Comparison of ENCODE assay signal across 16 cellular contexts in the genomic region with DNA sequence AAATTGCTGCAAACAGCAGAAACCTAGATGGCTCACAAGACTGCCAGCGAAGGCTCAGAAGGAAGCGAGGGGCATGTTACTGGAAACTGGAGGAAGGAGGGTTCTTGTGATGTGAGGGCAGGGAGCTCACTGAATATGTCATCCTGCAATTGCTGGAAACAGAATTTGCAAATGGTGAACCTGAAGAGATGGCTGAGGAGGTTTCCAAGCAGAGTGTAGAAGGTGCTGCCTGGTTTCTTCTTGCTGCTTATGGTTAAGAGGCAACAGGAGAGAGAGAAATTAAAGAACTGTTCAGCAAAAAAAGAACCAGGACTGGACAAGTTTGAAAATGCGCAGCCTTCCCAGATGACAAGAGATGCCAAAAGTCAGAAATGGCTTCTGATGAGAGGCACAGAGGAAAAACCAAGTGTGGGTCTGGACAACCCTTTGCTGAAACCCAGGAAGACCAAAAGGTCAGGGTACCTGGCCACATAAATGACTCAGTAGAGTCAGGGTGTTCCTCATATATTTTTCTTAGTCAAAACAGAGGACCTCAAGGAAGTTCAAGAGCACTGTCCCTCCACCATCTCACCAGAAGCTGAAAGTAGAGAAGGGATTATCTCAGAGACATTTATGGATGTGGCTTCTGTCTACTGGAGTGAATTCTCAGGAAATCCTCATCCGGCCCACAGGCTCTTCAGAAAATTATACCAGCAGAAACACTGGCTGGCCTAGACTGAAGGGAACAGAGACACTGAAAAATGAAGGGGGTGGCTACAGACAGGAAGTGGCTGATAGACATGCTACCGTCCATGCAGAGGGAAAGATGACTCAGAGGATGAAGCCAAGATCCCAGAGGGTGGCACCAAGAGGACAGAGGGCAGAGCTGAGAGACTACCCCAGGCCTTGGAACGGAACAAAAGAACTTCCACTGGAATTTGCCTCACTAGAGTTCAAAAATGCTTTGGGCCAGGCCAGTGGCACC. TPM values are rescaled to one million over a fixed set of nuclear protein-coding genes. Genes with fewer than 3 reads are reported as not detected.
DNase-seq lines count a peak whose midpoint lies in the region; ATAC-seq and TF ChIP-seq lines count a peak whose summit lies in the region.
"Had no signal": no experiment of that assay in that cellular context is flagged by ENCODE, and none has a peak within 500 bp of the region (broad histone marks: within the 10 kb centered on the region; RNA-seq: fewer than 3 reads in every experiment).

No MANE protein-coding gene starts in this region.

- POLR2A ChIA-PET in activated CD8-positive, alpha-beta T cell treated with anti-CD3 and anti-CD28 coated beads for 36 hours (lab: Charles Lee): interaction anchor here (0.5 kb wide), 1 partner anchor 101 kb away, joined by 3 read pairs; no protein-coding TSS in a partner anchor

- H3K9me3 Mint-ChIP-seq in activated CD8-positive, alpha-beta T cell treated with anti-CD3 and anti-CD28 coated beads for 36 hours: peaks cover 4% of the 10 kb centered on the region
- H3K9me3 Mint-ChIP-seq in natural killer cell treated with Interleukin-12 subunit alpha and Interleukin-12 subunit beta and Interleukin-15 and Interleukin-18, amount 100 ng/mL, for 72 hours: no peaks in the 10 kb centered on the region

- peaks cover 11% of the 10 kb centered on the region for H3K4me1 Mint-ChIP-seq in activated CD8-positive, alpha-beta T cell treated with anti-CD3 and anti-CD28 coated beads for 36 hours (ENCODE audit: low read depth)
- peaks cover 9 to 12% of the 10 kb centered on the region in 2 donors for H3K4me1 Mint-ChIP-seq in natural killer cell treated with Interleukin-12 subunit alpha and Interleukin-12 subunit beta and Interleukin-15 and Interleukin-18, amount 100 ng/mL, for 72 hours (ENCODE audit: low read depth in 2 of 2)

- H3K36me3 Mint-ChIP-seq in activated CD8-positive, alpha-beta T cell treated with anti-CD3 and anti-CD28 coated beads for 36 hours (ENCODE audit: low read depth): no peaks in the 10 kb centered on the region
- no peaks in the 10 kb centered on the region for H3K36me3 Mint-ChIP-seq in natural killer cell treated with Interleukin-12 subunit alpha and Interleukin-12 subunit beta and Interleukin-15 and Interleukin-18, amount 100 ng/mL, for 72 hours

- no peaks in the 10 kb centered on the region for H3K27me3 ChIP-seq in lower lobe of right lung (ENCODE audit: low read depth)
- H3K27me3 ChIP-seq: hepatocyte had no signal

- H3K27me3 Mint-ChIP-seq in activated CD8-positive, alpha-beta T cell treated with anti-CD3 and anti-CD28 coated beads for 36 hours: peaks cover 4% of the 10 kb centered on the region
- peaks cover 16 to 24% of the 10 kb centered on the region in 2 donors for H3K27me3 Mint-ChIP-seq in natural killer cell treated with Interleukin-12 subunit alpha and Interleukin-12 subunit beta and Interleukin-15 and Interleukin-18, amount 100 ng/mL, for 72 hours
- H3K27me3 Mint-ChIP-seq: brain had no signal

- H3K36me3 ChIP-seq in lower lobe of right lung: no peaks in the 10 kb centered on the region

- CTCF ChIA-PET in activated CD8-positive, alpha-beta T cell treated with anti-CD3 and anti-CD28 coated beads for 36 hours (lab: Charles Lee): interaction anchor here (2.0 kb wide), 1 partner anchor 22 kb away, joined by 4 read pairs; no protein-coding TSS in a partner anchor

- H3K27ac Mint-ChIP-seq in activated CD8-positive, alpha-beta T cell treated with anti-CD3 and anti-CD28 coated beads for 36 hours: no peak overlapping the region
- H3K27ac Mint-ChIP-seq in natural killer cell treated with Interleukin-12 subunit alpha and Interleukin-12 subunit beta and Interleukin-15 and Interleukin-18, amount 100 ng/mL, for 72 hours: no peak overlapping the region
- H3K27ac Mint-ChIP-seq: brain, progenitor cell of endocrine pancreas had no signal

- no peaks in the 10 kb centered on the region for H3K9me3 ChIP-seq in lower lobe of right lung

- no peak overlapping the region for H3K27ac ChIP-seq in lower lobe of right lung
- H3K27ac ChIP-seq: hepatocyte, VCaP had no signal

- intact Hi-C loops in activated CD8-positive, alpha-beta T cell treated with anti-CD3 and anti-CD28 coated beads for 36 hours (cut with micrococcal nuclease): no loop called here
- intact Hi-C loops in lower lobe of right lung (cut with DNase I): no loop called here

- no peaks in the 10 kb centered on the region for H3K4me1 ChIP-seq in lower lobe of right lung

- H3K4me3 ChIP-seq in lower lobe of right lung: no peak overlapping the region
- H3K4me3 ChIP-seq: hepatocyte had no signal

- H3K4me3 Mint-ChIP-seq in activated CD8-positive, alpha-beta T cell treated with anti-CD3 and anti-CD28 coated beads for 36 hours: no peak overlapping the region
- H3K4me3 Mint-ChIP-seq in natural killer cell treated with Interleukin-12 subunit alpha and Interleukin-12 subunit beta and Interleukin-15 and Interleukin-18, amount 100 ng/mL, for 72 hours: no peak overlapping the region
- H3K4me3 Mint-ChIP-seq: brain had no signal

- DNase-seq in EL (peak; percentile 60), LHCN-M2 (ENCODE audit: low read depth) (peak; percentile 41), lower lobe of right lung (no peak)
- DNase-seq in activated CD8-positive, alpha-beta T cell treated with anti-CD3 and anti-CD28 coated beads for 36 hours: peak; percentile 42
- no peak for DNase-seq in natural killer cell treated with Interleukin-12 subunit alpha and Interleukin-12 subunit beta and Interleukin-15 and Interleukin-18, amount 100 ng/mL, for 72 hours (ENCODE audit: low spot score)
- no peak for DNase-seq in activated effector memory CD4-positive, alpha-beta T cell treated with Interleukin-2 at 50 U/mL for 16 hours
- DNase-seq: activated T-cell treated with anti-CD3 and anti-CD28 coated beads for 4 hours; Karpas-422; NCI-H2171 treated with DMSO at 0.1 percent for 48 hours; RPMI8226; stimulated activated CD4-positive, alpha-beta T cell treated with anti-CD3 and anti-CD28 coated beads, Interleukin-4, amount 100 ng/mL, for 24 hours had no signal

- no peak for TF ChIP-seq CTCF in activated CD8-positive, alpha-beta T cell treated with anti-CD3 and anti-CD28 coated beads for 36 hours (IDR thresholded peaks at IDR 0.05)
- no peak for TF ChIP-seq CTCF in lower lobe of right lung (IDR thresholded peaks at IDR 0.05)

- ATAC-seq in activated CD8-positive, alpha-beta T cell treated with anti-CD3 and anti-CD28 coated beads for 36 hours: peak; percentile 94
- ATAC-seq in natural killer cell treated with Interleukin-12 subunit alpha and Interleukin-12 subunit beta and Interleukin-15 and Interleukin-18, amount 100 ng/mL, for 72 hours: peak; percentile 62
- no peak for ATAC-seq in lower lobe of right lung
- no peak for ATAC-seq in GM21576 (IDR thresholded peaks at IDR 0.05; ENCODE audit: unreplicated experiment)

RNA-seq across cellular contexts. Expression of gene PAPOLB, which starts 10.1 kb away (rescaled TPM):
- total RNA-seq in LHCN-M2 (2014; rRNA removed): under 0.01 and 0.13 TPM in 2 replicates
- not detected for polyA plus RNA-seq in LHCN-M2 (2012)
- total RNA-seq in activated CD8-positive, alpha-beta T cell treated with anti-CD3 and anti-CD28 coated beads for 36 hours: not detected
- total RNA-seq in natural killer cell treated with Interleukin-12 subunit alpha and Interleukin-12 subunit beta and Interleukin-15 and Interleukin-18, amount 100 ng/mL, for 72 hours: under 1 TPM in 1 of 2 donors, not detected in 1; 0.10 TPM
- 0.24 TPM for total RNA-seq in lower lobe of right lung
- total RNA-seq: hepatocyte had no signal
- polyA plus RNA-seq: hepatocyte had no signal

RNA-seq across cellular contexts. Expression of gene RADIL, which starts 31.8 kb away (rescaled TPM):
- total RNA-seq in LHCN-M2 (2014; rRNA removed): 2.5 and 3.5 TPM in 2 replicates
- polyA plus RNA-seq in LHCN-M2 (2012): 1.4 TPM
- total RNA-seq in activated CD8-positive, alpha-beta T cell treated with anti-CD3 and anti-CD28 coated beads for 36 hours: under 1 TPM; 0.65 to 0.77 TPM
- under 1 TPM in 1 of 2 donors, not detected in 1; 0.19 TPM for total RNA-seq in natural killer cell treated with Interleukin-12 subunit alpha and Interleukin-12 subunit beta and Interleukin-15 and Interleukin-18, amount 100 ng/mL, for 72 hours
- 9.7 TPM for total RNA-seq in lower lobe of right lung

Comparison
In these comparisons a context has a peak if more than half of its experiments do, and no peak if none do; other contexts are left out.
1. DNase-seq: peak in EL (single experiment), LHCN-M2 (single experiment) and activated CD8-positive, alpha-beta T cell treated with anti-CD3 and anti-CD28 coated beads for 36 hours (single experiment); none in natural killer cell treated with Interleukin-12 subunit alpha and Interleukin-12 subunit beta and Interleukin-15 and Interleukin-18, amount 100 ng/mL, for 72 hours (single experiment), lower lobe of right lung (single experiment) and activated effector memory CD4-positive, alpha-beta T cell treated with Interleukin-2 at 50 U/mL for 16 hours (single experiment).
2. ATAC-seq: peak in activated CD8-positive, alpha-beta T cell treated with anti-CD3 and anti-CD28 coated beads for 36 hours (single experiment) and natural killer cell treated with Interleukin-12 subunit alpha and Interleukin-12 subunit beta and Interleukin-15 and Interleukin-18, amount 100 ng/mL, for 72 hours (2 of 2); none in lower lobe of right lung (0 of 2) and GM21576 (single experiment).